In genomic region chr11:65224939-65225283, GRCh38 we compare ENCODE assay signal across 8 cellular contexts. TPM values are rescaled to one million over a fixed set of nuclear protein-coding genes. Genes with fewer than 3 reads are reported as not detected.
A peak's percentile ranks its signal among the peaks of the same experiment; 100 is the strongest.
DNase-seq lines count a peak whose midpoint lies in the region; ATAC-seq and TF ChIP-seq lines count a peak whose summit lies in the region.
"Had no signal": no experiment of that assay in that cellular context is flagged by ENCODE, and none has a peak within 500 bp of the region (broad histone marks: within the 10 kb centered on the region; RNA-seq: fewer than 3 reads in every experiment).

No MANE protein-coding gene starts in this region.

- H3K36me3 ChIP-seq in thoracic aorta, result no peaks in the 10 kb centered on the region

- DNase-seq in HT1080 (ENCODE audit: low read depth) (peak; percentile 65), amniotic epithelial cell (ENCODE audit: low read depth) (peak; percentile 79), iris pigment epithelial cell (ENCODE audit: low read depth) (peak; percentile 83), thoracic aorta (ENCODE audit: low spot score) (no peak), NCI-H1417 (lab: John Stamatoyannopoulos, UW) (no peak), GM13977 (ENCODE audit: low spot score) (no peak)

- peak overlapping the region; percentile 69 for H3K4me3 ChIP-seq in thoracic aorta

- no peaks in the 10 kb centered on the region for H3K9me3 ChIP-seq in thoracic aorta

- H3K27ac ChIP-seq in thoracic aorta, result no peak overlapping the region

- in situ Hi-C loops in GM13977 (cut with MboI; ENCODE audit: low pct_unique_long_range_greater_than_20kb, low sequenced_read_pairs, unreplicated experiment), result no loop called here

- ATAC-seq in thoracic aorta (ENCODE audit: insufficient number of reproducible peaks, low FRiP score, low read depth), result no peak
- ATAC-seq in activated CD4-positive, CD25-positive, alpha-beta regulatory T cell treated with anti-CD3 and anti-CD28 coated beads, Interleukin-2, amount 50 U/mL, for 24 hours, result no peak

- no peak for TF ChIP-seq CTCF in thoracic aorta (IDR thresholded peaks at IDR 0.05)
- TF ChIP-seq CTCF in GM13977 (IDR thresholded peaks at IDR 0.05; ENCODE audit: extremely low read depth, insufficient read depth, missing control alignments), result no peak

- H3K27me3 ChIP-seq in thoracic aorta (replicated peaks; ENCODE audit: insufficient read depth), result no peaks in the 10 kb centered on the region

- H3K4me1 ChIP-seq in thoracic aorta (ENCODE audit: control insufficient read depth in 1 of 2, low read depth in 2 of 2), result peaks cover 6 to 17% of the 10 kb centered on the region in 2 donors

RNA-seq across cellular contexts. Expression of gene POLA2, which starts 36.9 kb away (rescaled TPM):
- total RNA-seq in HT1080 (2014; rRNA removed; shearing (Covaris generic)), result 21.4 and 24.2 TPM in 2 replicates
- polyA plus RNA-seq in HT1080 (2015; cell fraction: cytosol; rRNA removed), result 18.3 and 18.8 TPM in 2 replicates
- 50.9 and 60.8 TPM in 2 replicates for polyA plus RNA-seq in HT1080 (2015; cell fraction: nucleus; rRNA removed)
- 10 to 100 TPM in 1 of 2 donors, 1 to 10 TPM in 1; 5.6 to 13.5 TPM for total RNA-seq in thoracic aorta

RNA-seq across cellular contexts. Expression of gene CAPN1, which starts 43.2 kb away (rescaled TPM):
- total RNA-seq in HT1080 (2014; rRNA removed; shearing (Covaris generic)), result 90.6 and 105 TPM in 2 replicates
- 106 and 144 TPM in 2 replicates for polyA plus RNA-seq in HT1080 (2015; cell fraction: cytosol; rRNA removed)
- 156 and 179 TPM in 2 replicates for polyA plus RNA-seq in HT1080 (2015; cell fraction: nucleus; rRNA removed)
- total RNA-seq in thoracic aorta, result 100 to 1,000 TPM; 168 to 203 TPM

RNA-seq across cellular contexts. Expression of gene SPDYC, which starts 54.9 kb away (rescaled TPM):
- total RNA-seq in HT1080 (2014; rRNA removed; shearing (Covaris generic)), result not detected in 2 replicates
- 0.10 TPM in 1 of 2 replicates, not detected in the other for polyA plus RNA-seq in HT1080 (2015; cell fraction: cytosol; rRNA removed)
- polyA plus RNA-seq in HT1080 (2015; cell fraction: nucleus; rRNA removed), result not detected in 2 replicates
- total RNA-seq in thoracic aorta, result not detected
- total RNA-seq: activated naive CD4-positive, alpha-beta T cell treated with anti-CD3 and anti-CD28 coated beads, Interleukin-2, amount 50 U/mL, for 72 hours had no signal

Comparison
In these comparisons a context has a peak if more than half of its experiments do, and no peak if none do; other contexts are left out.
1. DNase-seq: peak in HT1080 (single experiment), amniotic epithelial cell (single experiment) and iris pigment epithelial cell (single experiment); none in thoracic aorta (single experiment), NCI-H1417 (0 of 3) and GM13977 (single experiment).